ENCODE assay signal across 9 cellular contexts in genomic region chr12:47277972-47278448, GRCh38.
DNase-seq lines count a peak whose midpoint lies in the region; ATAC-seq and TF ChIP-seq lines count a peak whose summit lies in the region.
"Had no signal": no experiment of that assay in that cellular context is flagged by ENCODE, and none has a peak within 500 bp of the region (broad histone marks: within the 10 kb centered on the region; RNA-seq: fewer than 3 reads in every experiment).

No MANE protein-coding gene starts in this region.

- H3K4me3 Mint-ChIP-seq in activated T-cell treated with anti-CD3 and anti-CD28 coated beads, Interleukin-2, amount 50 U/mL, for 72 hours: peak overlapping the region; percentile 74 to 87

- no peaks in the 10 kb centered on the region for H3K79me2 ChIP-seq in hepatocyte

- peaks cover 12% of the 10 kb centered on the region for H3K4me1 ChIP-seq in hepatocyte (ENCODE audit: insufficient read depth)

- H3K4me2 ChIP-seq in hepatocyte: no peak overlapping the region

- peaks cover 97% of the 10 kb centered on the region for H3K4me1 Mint-ChIP-seq in activated T-cell treated with anti-CD3 and anti-CD28 coated beads, Interleukin-2, amount 50 U/mL, for 72 hours (ENCODE audit: low read depth)

- in situ Hi-C loops in ACHN (cut with HindIII; ENCODE audit: low pct_ligation_motif_present, low pct_unique_long_range_greater_than_20kb, low sequenced_read_pairs): no loop called here

- TF ChIP-seq CTCF in hepatocyte (IDR thresholded peaks at IDR 0.05; ENCODE audit: poor library complexity): no peak

- peak; percentile 93 for DNase-seq in ACHN
- DNase-seq in HS-5 (ENCODE audit: low read depth): peak; percentile 88
- DNase-seq in activated T-cell treated with anti-CD3 and anti-CD28 coated beads, Interleukin-2, amount 50 U/mL, for 72 hours: peak in 1 of 2 donors; percentile 21
- DNase-seq in hepatocyte (ENCODE audit: low spot score): peak; percentile 49
- DNase-seq in T1000 (lab: John Stamatoyannopoulos, UW): no peak
- DNase-seq: NCI-H1694 had no signal

- no peak overlapping the region for H2AFZ ChIP-seq in hepatocyte

- no peaks in the 10 kb centered on the region for H3K27me3 ChIP-seq in hepatocyte

- no peaks in the 10 kb centered on the region for H3K27me3 Mint-ChIP-seq in activated T-cell treated with anti-CD3 and anti-CD28 coated beads, Interleukin-2, amount 50 U/mL, for 72 hours (ENCODE audit: low read depth)

- peak; percentile 39 to 46 for ATAC-seq in activated T-cell treated with anti-CD3 and anti-CD28 coated beads, Interleukin-2, amount 50 U/mL, for 72 hours (replicated peaks in 1 of 2)
- ATAC-seq in GM19328 (IDR thresholded peaks at IDR 0.05; ENCODE audit: unreplicated experiment): no peak
- ATAC-seq in GM21381 (IDR thresholded peaks at IDR 0.05; ENCODE audit: unreplicated experiment): no peak
- ATAC-seq in GM21717 (IDR thresholded peaks at IDR 0.05; ENCODE audit: unreplicated experiment): no peak

- no peak overlapping the region for H3K4me3 ChIP-seq in hepatocyte

- H3K9me2 ChIP-seq in hepatocyte (replicated peaks; ENCODE audit: insufficient read depth): no peaks in the 10 kb centered on the region

- H3K9me3 ChIP-seq in hepatocyte (ENCODE audit: low read depth): no peaks in the 10 kb centered on the region

- WGBS in hepatocyte (ENCODE audit: low lambda C conversion rate, missing lambda C conversion rate): 100% methylated on average over 1 of the region's 1 CpG

- peaks cover 0 to 4% of the 10 kb centered on the region in 2 donors for H3K36me3 Mint-ChIP-seq in activated T-cell treated with anti-CD3 and anti-CD28 coated beads, Interleukin-2, amount 50 U/mL, for 72 hours (ENCODE audit: insufficient read depth in 2 of 2)

- H3K36me3 ChIP-seq in hepatocyte (replicated peaks; ENCODE audit: insufficient read depth, low read depth): no peaks in the 10 kb centered on the region

- H3K9me3 Mint-ChIP-seq in activated T-cell treated with anti-CD3 and anti-CD28 coated beads, Interleukin-2, amount 50 U/mL, for 72 hours: peaks cover 3 to 4% of the 10 kb centered on the region in 2 donors

- no peaks in the 10 kb centered on the region for H4K20me1 ChIP-seq in hepatocyte (ENCODE audit: insufficient read depth, poor library complexity, severe bottlenecking)

- H3K27ac ChIP-seq in hepatocyte: peak overlapping the region; percentile 78

- peak overlapping the region; percentile 96 for H3K27ac Mint-ChIP-seq in activated T-cell treated with anti-CD3 and anti-CD28 coated beads, Interleukin-2, amount 50 U/mL, for 72 hours

Comparison
In these comparisons a context has a peak if more than half of its experiments do, and no peak if none do; other contexts are left out.
1. ATAC-seq: peak in activated T-cell treated with anti-CD3 and anti-CD28 coated beads, Interleukin-2, amount 50 U/mL, for 72 hours (2 of 2); none in GM19328 (single experiment), GM21381 (single experiment) and GM21717 (single experiment).